In genomic region chr2:115196577-115196976, GRCh38 we compare ENCODE assay signal across 24 cellular contexts.
"Had no signal": no experiment of that assay in that cellular context is flagged by ENCODE, and none has a peak within 500 bp of the region (broad histone marks: within the 10 kb centered on the region; RNA-seq: fewer than 3 reads in every experiment).

No MANE protein-coding gene starts in this region.

- H3K9me3 Mint-ChIP-seq: neural progenitor cell; stimulated activated naive CD8-positive, alpha-beta T cell treated with anti-CD3 and anti-CD28 coated beads, Interleukin-15, amount 100 ng/mL, for 72 hours had no signal

- H3K27ac Mint-ChIP-seq: naive thymus-derived CD8-positive, alpha-beta T cell; natural killer cell treated with Interleukin-12 subunit alpha and Interleukin-12 subunit beta and Interleukin-15 and Interleukin-18, amount 100 ng/mL, for 72 hours; neural progenitor cell; progenitor cell of endocrine pancreas; stimulated activated memory B cell treated with anti-CD40 and anti-IgM and Interleukin-4, amounts not matched to agents 10 μg/mL and 1 μg/mL and 100 μg/mL, for 72 hours; stimulated activated naive CD8-positive, alpha-beta T cell treated with anti-CD3 and anti-CD28 coated beads, Interleukin-15, amount 100 ng/mL, for 72 hours had no signal

- H3K36me3 Mint-ChIP-seq: naive thymus-derived CD8-positive, alpha-beta T cell; natural killer cell treated with Interleukin-12 subunit alpha and Interleukin-12 subunit beta and Interleukin-15 and Interleukin-18, amount 100 ng/mL, for 72 hours; stimulated activated memory B cell treated with anti-CD40 and anti-IgM and Interleukin-4, amounts not matched to agents 10 μg/mL and 1 μg/mL and 100 μg/mL, for 72 hours had no signal

- H3K4me3 Mint-ChIP-seq: naive thymus-derived CD8-positive, alpha-beta T cell; natural killer cell treated with Interleukin-12 subunit alpha and Interleukin-12 subunit beta and Interleukin-15 and Interleukin-18, amount 100 ng/mL, for 72 hours; neural progenitor cell; stimulated activated memory B cell treated with anti-CD40 and anti-IgM and Interleukin-4, amounts not matched to agents 10 μg/mL and 1 μg/mL and 100 μg/mL, for 72 hours; stimulated activated naive CD8-positive, alpha-beta T cell treated with anti-CD3 and anti-CD28 coated beads, Interleukin-15, amount 100 ng/mL, for 72 hours had no signal

- H3K4me1 Mint-ChIP-seq: naive thymus-derived CD8-positive, alpha-beta T cell; stimulated activated memory B cell treated with anti-CD40 and anti-IgM and Interleukin-4, amounts not matched to agents 10 μg/mL and 1 μg/mL and 100 μg/mL, for 72 hours; stimulated activated naive CD8-positive, alpha-beta T cell treated with anti-CD3 and anti-CD28 coated beads, Interleukin-15, amount 100 ng/mL, for 72 hours had no signal

- H3K27me3 Mint-ChIP-seq: naive thymus-derived CD8-positive, alpha-beta T cell; natural killer cell treated with Interleukin-12 subunit alpha and Interleukin-12 subunit beta and Interleukin-15 and Interleukin-18, amount 100 ng/mL, for 72 hours; progenitor cell of endocrine pancreas; stimulated activated memory B cell treated with anti-CD40 and anti-IgM and Interleukin-4, amounts not matched to agents 10 μg/mL and 1 μg/mL and 100 μg/mL, for 72 hours; stimulated activated naive CD8-positive, alpha-beta T cell treated with anti-CD3 and anti-CD28 coated beads, Interleukin-15, amount 100 ng/mL, for 72 hours had no signal

- DNase-seq: naive thymus-derived CD8-positive, alpha-beta T cell; occipital lobe; ovary; psoas muscle; right cardiac atrium; right lobe of liver; sigmoid colon; small intestine; stimulated activated CD4-positive, alpha-beta T cell treated with anti-CD3 and anti-CD28 coated beads, Interleukin-15, amount 100 ng/mL, for 24 hours; stimulated activated CD4-positive, alpha-beta T cell treated with anti-CD3 and anti-CD28 coated beads, Interleukin-2, amount 100 ng/mL, for 24 hours; stimulated activated CD4-positive, alpha-beta T cell treated with anti-CD3 and anti-CD28 coated beads, Interleukin-4, amount 100 ng/mL, for 1 hour; stimulated activated CD4-positive, alpha-beta T cell treated with anti-CD3 and anti-CD28 coated beads, Interleukin-4, amount 100 ng/mL, for 4 hours; stimulated activated CD8-positive, alpha-beta memory T cell treated with anti-CD3 and anti-CD28 coated beads, Interleukin-4, amount 100 ng/mL, for 48 hours; stimulated activated naive CD4-positive, alpha-beta T cell; stimulated activated naive CD8-positive, alpha-beta T cell treated with anti-CD3 and anti-CD28 coated beads, Interleukin-15, amount 100 ng/mL, for 72 hours; stimulated activated naive CD8-positive, alpha-beta T cell treated with anti-CD3 and anti-CD28 coated beads, Interleukin-15, Interleukin-2, amounts not matched to agents 100 U/mL and 50 U/mL, for 24 hours; substantia nigra; thyroid gland; trophoblast cell; upper lobe of left lung had no signal
